Comparison of ENCODE assay signal across 22 cellular contexts in genomic region chr22:49431559-49431958, GRCh38.
"Had no signal": no experiment of that assay in that cellular context is flagged by ENCODE, and none has a peak within 500 bp of the region (broad histone marks: within the 10 kb centered on the region; RNA-seq: fewer than 3 reads in every experiment).

No MANE protein-coding gene starts in this region.

- H3K4me3 ChIP-seq: dorsolateral prefrontal cortex, heart left ventricle, lung, psoas muscle, right lobe of liver, suprapubic skin, thyroid gland, upper lobe of left lung, uterus had no signal

- H2AFZ ChIP-seq: parathyroid adenoma had no signal

- H3K9me3 ChIP-seq: psoas muscle, right lobe of liver, thyroid gland, uterus had no signal

- H3K4me3 Mint-ChIP-seq: naive B cell; nephron; stimulated activated effector memory CD8-positive, alpha-beta T cell treated with anti-CD3 and anti-CD28 coated beads, Interleukin-12 subunit alpha, Interleukin-12 subunit beta, amount 100 ng/mL, for 72 hours had no signal

- H3K36me3 ChIP-seq: heart left ventricle, right lobe of liver, suprapubic skin, thyroid gland, upper lobe of left lung, uterus had no signal

- H3K79me2 ChIP-seq: parathyroid adenoma had no signal

- H3K4me1 Mint-ChIP-seq: nephron; stimulated activated effector memory CD8-positive, alpha-beta T cell treated with anti-CD3 and anti-CD28 coated beads, Interleukin-12 subunit alpha, Interleukin-12 subunit beta, amount 100 ng/mL, for 72 hours had no signal

- H3K27ac ChIP-seq: dorsolateral prefrontal cortex, heart left ventricle, parathyroid adenoma, psoas muscle, right lobe of liver, suprapubic skin, thyroid gland, upper lobe of left lung, uterus had no signal

- H3K36me3 Mint-ChIP-seq: stimulated activated effector memory CD8-positive, alpha-beta T cell treated with anti-CD3 and anti-CD28 coated beads, Interleukin-12 subunit alpha, Interleukin-12 subunit beta, amount 100 ng/mL, for 72 hours had no signal

- H3K9ac ChIP-seq: parathyroid adenoma had no signal

- H3K27ac Mint-ChIP-seq: naive B cell; nephron; stimulated activated effector memory CD8-positive, alpha-beta T cell treated with anti-CD3 and anti-CD28 coated beads, Interleukin-12 subunit alpha, Interleukin-12 subunit beta, amount 100 ng/mL, for 72 hours had no signal

- ATAC-seq: heart left ventricle; left colon; left ventricle myocardium superior; psoas muscle; right lobe of liver; stimulated activated effector memory CD8-positive, alpha-beta T cell treated with anti-CD3 and anti-CD28 coated beads, Interleukin-12 subunit alpha, Interleukin-12 subunit beta, amount 100 ng/mL, for 72 hours; stimulated activated naive CD8-positive, alpha-beta T cell treated with anti-CD3 and anti-CD28 coated beads, Interleukin-15, Interleukin-2, amounts not matched to agents 100 U/mL and 50 U/mL, for 24 hours had no signal

- H3K27me3 ChIP-seq: right lobe of liver, thyroid gland, upper lobe of left lung, uterus had no signal

- DNase-seq: dorsolateral prefrontal cortex; effector CD8-positive, alpha-beta T cell; heart left ventricle; hippocampal formation; left colon; left ventricle myocardium superior; mesendoderm; naive B cell; psoas muscle; retina; stimulated activated CD4-positive, alpha-beta T cell treated with anti-CD3 and anti-CD28 coated beads, Interleukin-4, amount 100 ng/mL, for 1 hour; stimulated activated CD8-positive, alpha-beta memory T cell treated with anti-CD3 and anti-CD28 coated beads, Interleukin-4, amount 100 ng/mL, for 48 hours; stimulated activated naive CD8-positive, alpha-beta T cell treated with anti-CD3 and anti-CD28 coated beads, Interleukin-15, Interleukin-2, amounts not matched to agents 100 U/mL and 50 U/mL, for 24 hours; thyroid gland; upper lobe of left lung; uterus had no signal

- H3K4me1 ChIP-seq: heart left ventricle, parathyroid adenoma, psoas muscle, right lobe of liver, suprapubic skin, upper lobe of left lung, uterus had no signal
